In genomic region chr9:69173891-69174644, GRCh38 we compare ENCODE assay signal across 8 cellular contexts. TPM values are rescaled to one million over a fixed set of nuclear protein-coding genes. Genes with fewer than 3 reads are reported as not detected.
DNase-seq lines count a peak whose midpoint lies in the region; ATAC-seq and TF ChIP-seq lines count a peak whose summit lies in the region.

Gene TJP2, plus strand, starts transcription at chr9:69174277. Its CDS starts 96 bp downstream, at chr9:69174373.

- no peak for TF ChIP-seq EP300 in neural cell (conservative IDR thresholded peaks at IDR 0.05; ENCODE audit: poor library complexity, severe bottlenecking)

- H3K4me3 ChIP-seq in NT2/D1 (ENCODE audit: insufficient read length, low read depth) (peak within 1 kb of the TSS; percentile 84), neural cell (ENCODE audit: low read length) (peak within 1 kb of the TSS; percentile 85)

- H3K9me3 Mint-ChIP-seq in type B pancreatic cell, result peaks cover 4% of the 10 kb centered on the region

- H4K20me1 ChIP-seq in neural cell (ENCODE audit: insufficient read depth), result no peaks in the 10 kb centered on the region

- no peak within 1 kb of the TSS for H2AFZ ChIP-seq in neural cell (ENCODE audit: low read depth, low read length)

- TF ChIP-seq RAD21 in neural cell (conservative IDR thresholded peaks at IDR 0.05), result no peak

- H3K9ac ChIP-seq in NT2/D1 (ENCODE audit: insufficient read length, low read depth) (peak within 1 kb of the TSS; percentile 87), neural cell (ENCODE audit: low read length) (peak within 1 kb of the TSS; percentile 45)

- TF ChIP-seq CTCF in foreskin keratinocyte (conservative IDR thresholded peaks at IDR 0.05) (peak; percentile 2), neural cell (IDR thresholded peaks at IDR 0.05; ENCODE audit: poor library complexity, severe bottlenecking) (no peak), type B pancreatic cell (conservative IDR thresholded peaks at IDR 0.05) (no peak)

- peaks cover 32% of the 10 kb centered on the region for H3K27me3 ChIP-seq in NT2/D1 (ENCODE audit: insufficient read depth, insufficient read length)
- H3K27me3 ChIP-seq in foreskin keratinocyte, result no peaks in the 10 kb centered on the region
- peaks cover 37% of the 10 kb centered on the region for H3K27me3 ChIP-seq in neural cell (ENCODE audit: insufficient read depth, low read depth, low read length)

- no peaks in the 10 kb centered on the region for H3K36me3 ChIP-seq in NT2/D1 (ENCODE audit: insufficient read depth, insufficient read length, low read length)
- H3K36me3 ChIP-seq in neural cell (ENCODE audit: insufficient read depth, low read length), result no peaks in the 10 kb centered on the region

- peaks cover 45% of the 10 kb centered on the region for H3K4me1 Mint-ChIP-seq in type B pancreatic cell (ENCODE audit: unreplicated experiment)

- H3K27ac Mint-ChIP-seq in type B pancreatic cell, result peak within 1 kb of the TSS; percentile 92

- peak within 1 kb of the TSS; percentile 100 for H3K27ac ChIP-seq in foreskin keratinocyte
- no peak within 1 kb of the TSS for H3K27ac ChIP-seq in neural cell (ENCODE audit: low read length)

- H3K36me3 Mint-ChIP-seq in type B pancreatic cell, result no peaks in the 10 kb centered on the region

- no peaks in the 10 kb centered on the region for H3F3A ChIP-seq in neural cell (ENCODE audit: insufficient read depth, low read length, poor library complexity, severe bottlenecking)

- ATAC-seq in HG02763 (IDR thresholded peaks at IDR 0.05; ENCODE audit: unreplicated experiment), result peak; percentile 50
- ATAC-seq in foreskin keratinocyte, result peak; percentile 33

- H3K4me2 ChIP-seq in neural cell (ENCODE audit: low read length), result peak within 1 kb of the TSS; percentile 71

- DNase-seq in NOMO-1 (lab: John Stamatoyannopoulos, UW; ENCODE audit: unreplicated experiment in 2 of 2) (peak; percentile 17 to 20), NOMO-1 treated with dmso at 0.1 percent for 144 hours (lab: John Stamatoyannopoulos, UW; ENCODE audit: unreplicated experiment) (no peak), NT2/D1 (ENCODE audit: low read depth, low spot score) (no peak), foreskin keratinocyte (peak in 1 of 2 donors; percentile 63), type B pancreatic cell (ENCODE audit: extremely low spot score, unreplicated experiment) (peak; percentile 77)
- peak; percentile 27 for DNase-seq in activated effector memory CD4-positive, alpha-beta T cell treated with Interleukin-2 at 50 U/mL for 16 hours

- peak within 1 kb of the TSS; percentile 92 for H3K4me3 Mint-ChIP-seq in type B pancreatic cell

- no peaks in the 10 kb centered on the region for H3K9me2 ChIP-seq in neural cell (ENCODE audit: insufficient read depth, low read length)

- H3K4me1 ChIP-seq in NT2/D1 (ENCODE audit: insufficient read depth, insufficient read length) (peaks cover 2% of the 10 kb centered on the region), foreskin keratinocyte (peaks cover 72% of the 10 kb centered on the region)

- H3K27me3 Mint-ChIP-seq in type B pancreatic cell, result peaks cover 28% of the 10 kb centered on the region

- H3K9me3 ChIP-seq in NT2/D1 (ENCODE audit: insufficient read depth, low read length) (no peaks in the 10 kb centered on the region), neural cell (ENCODE audit: low read length) (no peaks in the 10 kb centered on the region)

- H3K79me2 ChIP-seq in neural cell (replicated peaks; ENCODE audit: insufficient read depth, low read length), result no peaks in the 10 kb centered on the region

TF ChIP-seq in neural cell, 6 proteins besides CTCF, POLR2A, EP300 and RAD21:
- no peak for TF ChIP-seq TAF1 (IDR thresholded peaks at IDR 0.05; ENCODE audit: low read depth)
- peak; percentile 74 for TF ChIP-seq MXI1 (conservative IDR thresholded peaks at IDR 0.05; ENCODE audit: poor library complexity, severe bottlenecking)

RNA-seq across cellular contexts. Expression of gene TJP2, which starts in this region (rescaled TPM):
- total RNA-seq in foreskin keratinocyte, result 126 and 140 TPM in 2 replicates
- 57.9 and 59.8 TPM in 2 replicates for polyA plus RNA-seq in foreskin keratinocyte
- 1.2 and 3.1 TPM in 2 replicates for polyA plus RNA-seq in neural cell
- polyA minus RNA-seq in neural cell, result 3.4 and 4.6 TPM in 2 replicates
- 85.2 and 187 TPM in 2 replicates for total RNA-seq in type B pancreatic cell (ENCODE audit: low replicate concordance)

Comparison
In these comparisons a context has a peak if more than half of its experiments do, and no peak if none do; other contexts are left out.
1. RNA of gene TJP2 (polyA plus RNA-seq): 57.9 to 59.8 TPM in foreskin keratinocyte; 1.2 to 3.1 TPM in neural cell; every median in the first group is over 10 times any median in the second.
2. DNase-seq: peak in NOMO-1 (2 of 2), activated effector memory CD4-positive, alpha-beta T cell treated with Interleukin-2 at 50 U/mL for 16 hours (single experiment) and type B pancreatic cell (single experiment); none in NOMO-1 treated with dmso at 0.1 percent for 144 hours (single experiment) and NT2/D1 (single experiment).